Comparison of ENCODE assay signal across 8 cellular contexts in genomic region chr12:132886529-132887477, GRCh38. TPM values are rescaled to one million over a fixed set of nuclear protein-coding genes. Genes with fewer than 3 reads are reported as not detected.
DNase-seq lines count a peak whose midpoint lies in the region; ATAC-seq and TF ChIP-seq lines count a peak whose summit lies in the region.

No MANE protein-coding gene starts in this region.

- peaks cover 40% of the 10 kb centered on the region for H3K4me1 Mint-ChIP-seq in activated naive CD4-positive, alpha-beta T cell treated with anti-CD3 and anti-CD28 coated beads for 36 hours (ENCODE audit: low read depth)

- peak overlapping the region; percentile 60 for H3K4me3 ChIP-seq in ectodermal cell (ENCODE audit: insufficient read depth, low read depth, low read length)
- H3K4me3 ChIP-seq in mucosa of descending colon: peak overlapping the region; percentile 57

- H3K36me3 ChIP-seq in ectodermal cell (ENCODE audit: control insufficient read depth, insufficient read depth, low read length) (no peaks in the 10 kb centered on the region), mucosa of descending colon (ENCODE audit: low read depth) (peaks cover 4% of the 10 kb centered on the region)

- H3K9me3 ChIP-seq in ectodermal cell (ENCODE audit: control insufficient read depth, low read length) (no peaks in the 10 kb centered on the region), mucosa of descending colon (no peaks in the 10 kb centered on the region)

- H3K27me3 ChIP-seq in ectodermal cell (ENCODE audit: control insufficient read depth, insufficient read depth, low read length, poor library complexity, severe bottlenecking): no peaks in the 10 kb centered on the region

- peak overlapping the region; percentile 55 for H3K27ac Mint-ChIP-seq in activated naive CD4-positive, alpha-beta T cell treated with anti-CD3 and anti-CD28 coated beads for 36 hours

- no peaks in the 10 kb centered on the region for H3K27me3 Mint-ChIP-seq in activated naive CD4-positive, alpha-beta T cell treated with anti-CD3 and anti-CD28 coated beads for 36 hours (ENCODE audit: low read depth)

- WGBS in ectodermal cell, 2 experiments: 10 to 11% methylated on average over 63 to 64 of the region's 64 CpGs

- TF ChIP-seq CTCF in mucosa of descending colon (IDR thresholded peaks at IDR 0.05): no peak

- CTCF ChIA-PET in activated naive CD4-positive, alpha-beta T cell treated with anti-CD3 and anti-CD28 coated beads for 36 hours (lab: Charles Lee): interaction anchor here (0.6 kb wide), 1 partner anchor 202 kb away, joined by 4 read pairs; no protein-coding TSS in a partner anchor

- H3K4me3 Mint-ChIP-seq in activated naive CD4-positive, alpha-beta T cell treated with anti-CD3 and anti-CD28 coated beads for 36 hours: peak overlapping the region; percentile 75

- ATAC-seq in HG02943 (IDR thresholded peaks at IDR 0.05; ENCODE audit: low read depth, unreplicated experiment) (peak; percentile 36), mucosa of descending colon (no peak)

- H3K4me1 ChIP-seq in ectodermal cell (ENCODE audit: control insufficient read depth, insufficient read depth, low read length): no peaks in the 10 kb centered on the region
- H3K4me1 ChIP-seq in mucosa of descending colon (ENCODE audit: low read depth): no peaks in the 10 kb centered on the region

- H3K36me3 Mint-ChIP-seq in activated naive CD4-positive, alpha-beta T cell treated with anti-CD3 and anti-CD28 coated beads for 36 hours (ENCODE audit: low read depth): peaks cover 31% of the 10 kb centered on the region

- H3K9me3 Mint-ChIP-seq in activated naive CD4-positive, alpha-beta T cell treated with anti-CD3 and anti-CD28 coated beads for 36 hours: peaks cover 3% of the 10 kb centered on the region

- no peak for DNase-seq in activated naive CD4-positive, alpha-beta T cell treated with anti-CD3 and anti-CD28 coated beads for 36 hours
- no peak for DNase-seq in activated naive CD4-positive, alpha-beta T cell treated with Interleukin-2 at 50 U/mL for 16 hours
- DNase-seq in RPMI7951 (ENCODE audit: low read depth) (peak; percentile 15), mucosa of descending colon (peak in 2 of 3 donors; percentile 21 to 63), OCI-M2 (lab: John Stamatoyannopoulos, UW; ENCODE audit: unreplicated experiment) (no peak), 8988T (no peak)

- intact Hi-C loops in activated naive CD4-positive, alpha-beta T cell treated with anti-CD3 and anti-CD28 coated beads for 36 hours (cut with micrococcal nuclease): loop anchor here (1.0 to 2.0 kb wide), 8 partner anchors 17 to 243 kb away; partner anchors contain the start of genes ANKLE2, GOLGA3, PGAM5 and POLE
- intact Hi-C loops in mucosa of descending colon (cut with DNase I, micrococcal nuclease): no loop called here

- H3K27ac ChIP-seq in ectodermal cell (ENCODE audit: insufficient read depth, low read depth, low read length, poor library complexity, severe bottlenecking): no peak overlapping the region

RNA-seq across cellular contexts. Expression of gene CHFR, which starts 0.6 kb away (rescaled TPM):
- 10 to 100 TPM; 27.2 to 32.8 TPM for total RNA-seq in activated naive CD4-positive, alpha-beta T cell treated with anti-CD3 and anti-CD28 coated beads for 36 hours
- 9.8 and 10.2 TPM in 2 replicates for total RNA-seq in RPMI7951 (2014; rRNA removed; shearing (Covaris generic))
- polyA plus RNA-seq in ectodermal cell (2013, experiment 1 of 4): 41.1 TPM
- polyA plus RNA-seq in ectodermal cell (2013, experiment 2 of 4): 43.9 TPM
- polyA plus RNA-seq in ectodermal cell (2013, experiment 3 of 4): 30.5 TPM
- 43.2 TPM for polyA plus RNA-seq in ectodermal cell (2013, experiment 4 of 4)
- total RNA-seq in mucosa of descending colon: 10 to 100 TPM; 50.6 to 65.9 (median 50.7) TPM

RNA-seq across cellular contexts. Expression of gene GOLGA3, which starts 58.1 kb away (rescaled TPM):
- 10 to 100 TPM; 25.2 to 29.1 TPM for total RNA-seq in activated naive CD4-positive, alpha-beta T cell treated with anti-CD3 and anti-CD28 coated beads for 36 hours
- total RNA-seq in RPMI7951 (2014; rRNA removed; shearing (Covaris generic)): 17.7 and 44.7 TPM in 2 replicates
- polyA plus RNA-seq in ectodermal cell (2013, experiment 1 of 4): 17.3 TPM
- polyA plus RNA-seq in ectodermal cell (2013, experiment 2 of 4): 20.6 TPM
- polyA plus RNA-seq in ectodermal cell (2013, experiment 3 of 4): 11.2 TPM
- polyA plus RNA-seq in ectodermal cell (2013, experiment 4 of 4): 12.6 TPM
- 10 to 100 TPM; 71.6 to 91.0 (median 89.6) TPM for total RNA-seq in mucosa of descending colon

Comparison
In these comparisons a context has a peak if more than half of its experiments do, and no peak if none do; other contexts are left out.
1. DNase-seq: peak in RPMI7951 (single experiment) and mucosa of descending colon (2 of 3); none in activated naive CD4-positive, alpha-beta T cell treated with anti-CD3 and anti-CD28 coated beads for 36 hours (single experiment), activated naive CD4-positive, alpha-beta T cell treated with Interleukin-2 at 50 U/mL for 16 hours (single experiment), OCI-M2 (single experiment) and 8988T (single experiment).